ENCODE assay signal across 7 cellular contexts in genomic region chrY:22935977-22936746, GRCh38. TPM values are rescaled to one million over a fixed set of nuclear protein-coding genes. Genes with fewer than 3 reads are reported as not detected.
"Had no signal": no experiment of that assay in that cellular context is flagged by ENCODE, and none has a peak within 500 bp of the region (broad histone marks: within the 10 kb centered on the region; RNA-seq: fewer than 3 reads in every experiment).

No MANE protein-coding gene starts in this region.

RNA-seq across cellular contexts. Expression of gene BPY2, which starts 47.9 kb away (rescaled TPM):
- total RNA-seq: GM23248, GM23338, H1, H4, H7, H9, HFFc6 had no signal
- polyA plus RNA-seq: GM23248, GM23338, H1 had no signal
